ENCODE assay signal across 1 cellular context in the genomic region with DNA sequence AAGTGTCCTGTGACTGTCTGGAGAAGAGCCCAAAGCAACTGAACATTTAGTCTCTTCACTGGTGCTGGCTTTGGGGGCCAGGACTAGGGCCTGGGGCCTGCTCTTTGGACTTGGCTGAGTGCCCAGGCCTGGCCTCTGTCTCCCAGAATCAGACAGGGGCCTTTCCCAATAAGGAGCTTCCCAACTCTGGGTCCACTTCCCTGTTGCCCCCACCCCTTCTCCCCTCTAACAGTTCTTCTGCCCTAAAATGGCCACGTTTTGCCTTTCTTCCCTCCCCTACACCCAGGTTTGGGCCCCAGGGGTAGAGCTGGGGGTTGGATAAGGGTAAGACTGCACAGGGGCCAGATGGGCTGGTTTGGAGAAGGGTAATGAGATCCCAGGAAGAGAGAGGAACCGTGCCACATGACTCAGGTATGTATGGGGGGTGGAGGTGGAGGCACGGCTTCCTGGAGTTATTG.
TF ChIP-seq lines count a peak whose summit lies in the region.

No MANE protein-coding gene starts in this region.

TF ChIP-seq in endothelial cell of umbilical vein, 7 proteins besides CTCF, POLR2A, EP300 and RAD21:
- TF ChIP-seq POLR2AphosphoS5 (IDR thresholded peaks at IDR 0.05; ENCODE audit: insufficient read depth, low read depth, low read length) (no peak), JUN (IDR thresholded peaks at IDR 0.05; ENCODE audit: borderline replicate concordance, insufficient read depth, insufficient read length, low read depth) (no peak), FOS (IDR thresholded peaks at IDR 0.05; ENCODE audit: borderline replicate concordance, insufficient read depth, low read length) (no peak), EZH2 (IDR thresholded peaks at IDR 0.05; ENCODE audit: borderline replicate concordance, low read depth, low read length, severe bottlenecking) (no peak), MYC (IDR thresholded peaks at IDR 0.05; ENCODE audit: low read depth, low read length) (no peak), GATA2 (IDR thresholded peaks at IDR 0.05; ENCODE audit: insufficient read depth, insufficient read length, low read depth, low read length) (no peak)
- TF ChIP-seq, protein P1, sequence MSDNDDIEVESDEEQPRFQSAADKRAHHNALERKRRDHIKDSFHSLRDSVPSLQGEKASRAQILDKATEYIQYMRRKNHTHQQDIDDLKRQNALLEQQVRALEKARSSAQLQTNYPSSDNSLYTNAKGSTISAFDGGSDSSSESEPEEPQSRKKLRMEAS (IDR thresholded peaks at IDR 0.05; ENCODE audit: insufficient read depth, insufficient read length) = no peak
